In genomic region chr1:207052736-207053545, GRCh38 we compare ENCODE assay signal across 8 cellular contexts. TPM values are rescaled to one million over a fixed set of nuclear protein-coding genes. Genes with fewer than 3 reads are reported as not detected.
A peak's percentile ranks its signal among the peaks of the same experiment; 100 is the strongest.
DNase-seq lines count a peak whose midpoint lies in the region; ATAC-seq and TF ChIP-seq lines count a peak whose summit lies in the region.

PFKFB2 (plus strand) TSS chr1:207053275; CDS start chr1:207054718, 1,443 bp downstream.

- POLR2A ChIA-PET in activated CD4-positive, alpha-beta T cell treated with anti-CD3 and anti-CD28 coated beads for 36 hours (lab: Charles Lee), result interaction anchor here (0.6 to 1.4 kb wide), 3 partner anchors 236 to 541 kb away, joined by 4 to 5 read pairs (median 4); no protein-coding TSS in a partner anchor

- H3K9me3 Mint-ChIP-seq in activated CD4-positive, alpha-beta T cell treated with anti-CD3 and anti-CD28 coated beads for 36 hours (ENCODE audit: low read depth), result no peaks in the 10 kb centered on the region
- H3K9me3 Mint-ChIP-seq in chondrocyte (ENCODE audit: low read depth), result no peaks in the 10 kb centered on the region

- peak; percentile 49 for TF ChIP-seq CTCF in chondrocyte (IDR thresholded peaks at IDR 0.05)

- H3K4me3 Mint-ChIP-seq in activated CD4-positive, alpha-beta T cell treated with anti-CD3 and anti-CD28 coated beads for 36 hours, result peak within 1 kb of the TSS; percentile 99
- peak within 1 kb of the TSS; percentile 86 for H3K4me3 Mint-ChIP-seq in chondrocyte (ENCODE audit: unreplicated experiment)

- H3K27ac Mint-ChIP-seq in activated CD4-positive, alpha-beta T cell treated with anti-CD3 and anti-CD28 coated beads for 36 hours, result peak within 1 kb of the TSS; percentile 89
- H3K27ac Mint-ChIP-seq in chondrocyte (ENCODE audit: unreplicated experiment), result peak within 1 kb of the TSS; percentile 94

- intact Hi-C loops in activated CD4-positive, alpha-beta T cell treated with anti-CD3 and anti-CD28 coated beads for 36 hours (cut with DNase I, micrococcal nuclease), result loop anchor here (2.0 to 10.0 kb wide), 4 partner anchors 284 to 812 kb away; no protein-coding TSS in a partner anchor

- peak; percentile 82 for ATAC-seq in HG03159 (IDR thresholded peaks at IDR 0.05; ENCODE audit: unreplicated experiment)
- peak; percentile 83 for ATAC-seq in activated CD4-positive, alpha-beta T cell treated with anti-CD3 and anti-CD28 coated beads for 36 hours

- H3K27me3 Mint-ChIP-seq in activated CD4-positive, alpha-beta T cell treated with anti-CD3 and anti-CD28 coated beads for 36 hours, result no peaks in the 10 kb centered on the region
- H3K27me3 Mint-ChIP-seq in chondrocyte (ENCODE audit: low read depth), result no peaks in the 10 kb centered on the region

- peak; percentile 84 for DNase-seq in AG08395 (ENCODE audit: low spot score)
- peak; percentile 98 for DNase-seq in NCI-H345 treated with DMSO at 0.1 percent for 48 hours (lab: John Stamatoyannopoulos, UW; ENCODE audit: unreplicated experiment)
- peak; percentile 96 for DNase-seq in activated CD4-positive, alpha-beta T cell treated with anti-CD3 and anti-CD28 coated beads for 36 hours
- peak; percentile 99 for DNase-seq in chondrocyte (ENCODE audit: low spot score)
- DNase-seq in islet precursor cell, result peak; percentile 100
- DNase-seq in stimulated activated CD4-positive, alpha-beta T cell treated with anti-CD3 and anti-CD28 coated beads, Interleukin-12 subunit alpha, Interleukin-12 subunit beta, amount 100 ng/mL, for 24 hours (ENCODE audit: low read depth in 2 of 2), result peak; percentile 84 to 96

- peaks cover 41% of the 10 kb centered on the region for H3K4me1 Mint-ChIP-seq in activated CD4-positive, alpha-beta T cell treated with anti-CD3 and anti-CD28 coated beads for 36 hours
- H3K4me1 Mint-ChIP-seq in chondrocyte (ENCODE audit: low read depth), result peaks cover 37% of the 10 kb centered on the region

- TF ChIP-seq POLR2A in GM18951 (IDR thresholded peaks at IDR 0.05; ENCODE audit: extremely low read depth, insufficient read depth, insufficient read length), result peak; percentile 71

- in situ Hi-C loops in GM18951 (cut with MboI; ENCODE audit: low sequenced_read_pairs, unreplicated experiment), result no loop called here

- CTCF ChIA-PET in activated CD4-positive, alpha-beta T cell treated with anti-CD3 and anti-CD28 coated beads for 36 hours (lab: Charles Lee), result interaction anchor here (0.5 to 2.9 kb wide), 9 partner anchors 16 to 349 kb away, joined by 3 to 10 read pairs (median 3); partner anchors contain the start of genes C4BPB and FCMR

- H3K36me3 Mint-ChIP-seq in activated CD4-positive, alpha-beta T cell treated with anti-CD3 and anti-CD28 coated beads for 36 hours (ENCODE audit: low read depth), result peaks cover 9% of the 10 kb centered on the region
- peaks cover 7% of the 10 kb centered on the region for H3K36me3 Mint-ChIP-seq in chondrocyte (ENCODE audit: low read depth)

RNA-seq across cellular contexts. Expression of gene PFKFB2, which starts in this region (rescaled TPM):
- total RNA-seq in activated CD4-positive, alpha-beta T cell treated with anti-CD3 and anti-CD28 coated beads for 36 hours, result 1 to 10 TPM; 3.1 to 3.5 TPM
- 13.3 to 15.5 TPM (median 14.8 TPM) in 3 replicates for total RNA-seq in chondrocyte

Comparison
In these comparisons a context has a peak if more than half of its experiments do, and no peak if none do; other contexts are left out.
1. Peak in every context shown above with its lines: DNase-seq and ATAC-seq.